Comparison of ENCODE assay signal across 1 cellular context in genomic region chr2:85547089-85547858, GRCh38.
TF ChIP-seq lines count a peak whose summit lies in the region.

No MANE protein-coding gene starts in this region.

TF ChIP-seq in HepG2, 621 proteins besides CTCF, POLR2A, EP300 and RAD21:
- TF ChIP-seq SRSF4 (IDR thresholded peaks at IDR 0.05; ENCODE audit: low read depth, low read length, poor library complexity, severe bottlenecking), result peak; percentile 68
- TF ChIP-seq NR2F1 (CRISPR knock-in tag; IDR thresholded peaks at IDR 0.05), result 0 out of 4 replicates have a peak, but pooled peaks of 1 of the 2 experiments have one; percentile 3
- no peak for TF ChIP-seq AHR (CRISPR knock-in tag; IDR thresholded peaks at IDR 0.05)
- TF ChIP-seq AGO1 (IDR thresholded peaks at IDR 0.05; ENCODE audit: low read depth, low read length, poor library complexity, severe bottlenecking), result no peak
- peak; percentile 34; the same call in 1 of the 2 replicates for TF ChIP-seq POGK (CRISPR knock-in tag; conservative IDR thresholded peaks at IDR 0.05)
- TF ChIP-seq AGO2 (optimal IDR thresholded peaks at IDR 0.05; ENCODE audit: low read depth, low read length), result peak; percentile 81
- 0 out of 2 replicates have a peak, but pooled peaks have one; percentile 6 for TF ChIP-seq ZNF780A (CRISPR knock-in tag; IDR thresholded peaks at IDR 0.05)
- no peak for TF ChIP-seq SIX4 (CRISPR knock-in tag; IDR thresholded peaks at IDR 0.05)
- no peak for TF ChIP-seq GLI4 (CRISPR knock-in tag; IDR thresholded peaks at IDR 0.05; ENCODE audit: borderline replicate concordance)
- TF ChIP-seq PHF20 (CRISPR knock-in tag; IDR thresholded peaks at IDR 0.05), result no peak
- no peak for TF ChIP-seq CBX5 (CRISPR knock-in tag; IDR thresholded peaks at IDR 0.05; ENCODE audit: borderline replicate concordance)
- 0 out of 2 replicates have a peak, but pooled peaks have one; percentile 2 for TF ChIP-seq FOXA1 (IDR thresholded peaks at IDR 0.05)
- TF ChIP-seq FOXA1 (CRISPR knock-in tag; IDR thresholded peaks at IDR 0.05), result no peak
- TF ChIP-seq ZNF281 (CRISPR knock-in tag; IDR thresholded peaks at IDR 0.05; ENCODE audit: borderline replicate concordance), result no peak
- peak; percentile 63 for TF ChIP-seq POLR2G (IDR thresholded peaks at IDR 0.05; ENCODE audit: low read depth, low read length)
- no peak for TF ChIP-seq ATF6 (CRISPR knock-in tag; conservative IDR thresholded peaks at IDR 0.05)
- TF ChIP-seq MYPOP (CRISPR knock-in tag; IDR thresholded peaks at IDR 0.05), result 0 out of 2 replicates have a peak, but pooled peaks have one; percentile 5
- TF ChIP-seq NFKB2 (CRISPR knock-in tag; IDR thresholded peaks at IDR 0.05; ENCODE audit: borderline replicate concordance), result no peak
- peak; percentile 51; the same call in 1 of the 2 replicates for TF ChIP-seq POLR2AphosphoS5 (IDR thresholded peaks at IDR 0.05; ENCODE audit: low read depth, low read length)
- no peak for TF ChIP-seq ADNP (CRISPR knock-in tag; IDR thresholded peaks at IDR 0.05)
- TF ChIP-seq PAF1 (CRISPR knock-in tag; IDR thresholded peaks at IDR 0.05), result peak; percentile 60; the same call in 1 of the 2 replicates
- peak; percentile 65 for TF ChIP-seq RBFOX2 (IDR thresholded peaks at IDR 0.05; ENCODE audit: low read depth, low read length)
